ENCODE assay signal across 25 cellular contexts in the genomic region with DNA sequence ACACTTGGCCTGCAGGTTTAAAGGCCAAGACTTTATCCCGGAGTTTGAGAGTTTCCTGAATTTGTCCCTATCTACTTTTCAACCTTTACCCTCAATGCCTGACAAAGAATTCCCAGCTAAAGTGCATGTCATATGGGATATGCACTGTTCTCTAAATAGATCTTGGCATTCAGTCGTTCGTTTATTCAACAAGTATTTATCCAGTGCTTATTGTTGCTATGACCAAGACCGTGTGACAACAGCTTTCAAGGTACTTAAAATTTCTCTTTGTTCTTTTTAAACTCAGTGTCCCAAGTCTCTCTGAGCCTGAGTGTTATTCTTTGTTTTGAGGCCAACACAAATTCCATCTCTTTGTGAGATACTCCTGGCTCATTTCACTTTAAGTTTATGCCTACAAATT.
"Had no signal": no experiment of that assay in that cellular context is flagged by ENCODE, and none has a peak within 500 bp of the region (broad histone marks: within the 10 kb centered on the region; RNA-seq: fewer than 3 reads in every experiment).

No MANE protein-coding gene starts in this region.

- H3K9me3 ChIP-seq: ascending aorta, gastroesophageal sphincter, neutrophil, ovary, testis, transverse colon had no signal

- H3K27me3 ChIP-seq: ascending aorta, cardiac muscle cell, gastroesophageal sphincter, neutrophil, ovary, spleen, testis had no signal

- DNase-seq: activated CD4-positive, alpha-beta memory T cell treated with anti-CD3 and anti-CD28 coated beads for 36 hours; activated CD4-positive, alpha-beta T cell treated with anti-CD3 and anti-CD28 coated beads, Interleukin-2, amount 10 ng/mL, durations not matched to agents 24 days and 14 days; activated CD4-positive, CD25-positive, alpha-beta regulatory T cell treated with anti-CD3 and anti-CD28 coated beads, Interleukin-2, amount 50 U/mL, for 72 hours; activated CD8-positive, alpha-beta memory T cell treated with anti-CD3 and anti-CD28 coated beads, Interleukin-2, amount 50 U/mL, for 48 hours; activated gamma-delta T cell; activated naive CD4-positive, alpha-beta T cell treated with anti-CD3 and anti-CD28 coated beads, Interleukin-2, amount 10 ng/mL, durations not matched to agents 7 days and 5 days; activated naive CD8-positive, alpha-beta T cell treated with anti-CD3 and anti-CD28 coated beads, Interleukin-2, amount 10 ng/mL, durations not matched to agents 7 days and 5 days; activated T-cell treated with anti-CD3 and anti-CD28 coated beads, Interleukin-2, amount 50 U/mL, for 24 hours; cortex of kidney; effector memory CD8-positive, alpha-beta T cell; hypothalamus; immature natural killer cell; kidney; left colon; ovary; spleen; stimulated activated naive CD4-positive, alpha-beta T cell treated with Interleukin-2 at 50 U/mL for 16 hours; T-helper 2 cell; testis; transverse colon had no signal

- H3K4me3 ChIP-seq: ascending aorta, cardiac muscle cell, gastroesophageal sphincter, lung, ovary, spleen, testis, transverse colon had no signal

- H3K4me1 ChIP-seq: ascending aorta, gastroesophageal sphincter, spleen, transverse colon had no signal

- H3K36me3 ChIP-seq: ascending aorta, cardiac muscle cell, gastroesophageal sphincter, neutrophil, ovary, spleen, transverse colon had no signal

- H3K27ac ChIP-seq: ascending aorta, cardiac muscle cell, gastroesophageal sphincter, neutrophil, ovary, spleen, testis, transverse colon had no signal

- ATAC-seq: effector memory CD8-positive, alpha-beta T cell; gastroesophageal sphincter; left colon had no signal
